Comparison of ENCODE assay signal across 8 cellular contexts in genomic region chr4:141654098-141654497, GRCh38. TPM values are rescaled to one million over a fixed set of nuclear protein-coding genes. Genes with fewer than 3 reads are reported as not detected.
DNase-seq lines count a peak whose midpoint lies in the region; ATAC-seq and TF ChIP-seq lines count a peak whose summit lies in the region.

No MANE protein-coding gene starts in this region.

- TF ChIP-seq CTCF in BE2C (IDR thresholded peaks at IDR 0.05; ENCODE audit: low read depth, low read length): peak; percentile 89
- peak in 4 of 7 experiments; percentile 13 to 30 (median 18) for TF ChIP-seq CTCF in body of pancreas (IDR thresholded peaks at IDR 0.05)
- peak; percentile 48 for TF ChIP-seq CTCF in liver (IDR thresholded peaks at IDR 0.05; ENCODE audit: low read depth, low read length, missing input control)

- peak; percentile 38 for ATAC-seq in body of pancreas
- ATAC-seq in GM21526 (IDR thresholded peaks at IDR 0.05; ENCODE audit: low FRiP score, unreplicated experiment): no peak
- ATAC-seq in GM19452 (IDR thresholded peaks at IDR 0.05; ENCODE audit: unreplicated experiment): no peak

- no peak for TF ChIP-seq POLR2A in body of pancreas (IDR thresholded peaks at IDR 0.05)

- no peak overlapping the region for H3K9ac ChIP-seq in liver (ENCODE audit: low read depth in 1 of 2, low read length in 2 of 2)

- H3K36me3 ChIP-seq in BE2C: no peaks in the 10 kb centered on the region
- H3K36me3 ChIP-seq in body of pancreas (replicated peaks in 1 of 2; ENCODE audit: insufficient read depth in 1 of 2, low read depth in 2 of 2): no peaks in the 10 kb centered on the region
- no peaks in the 10 kb centered on the region for H3K36me3 ChIP-seq in liver (ENCODE audit: control insufficient read depth in 4 of 4, insufficient read depth in 3 of 4, low read depth in 1 of 4, low read length in 3 of 4)

- peaks cover 14% of the 10 kb centered on the region for H3K4me1 ChIP-seq in BE2C
- H3K4me1 ChIP-seq in body of pancreas: peaks cover 7% of the 10 kb centered on the region
- no peaks in the 10 kb centered on the region for H3K4me1 ChIP-seq in liver (ENCODE audit: control insufficient read depth in 4 of 4, insufficient read depth in 4 of 4, low read length in 3 of 4)

- H3K4me3 ChIP-seq in BE2C (ENCODE audit: low read depth, low read length) (no peak overlapping the region), body of pancreas (no peak overlapping the region), liver (ENCODE audit: low read depth in 1 of 3, low read length in 3 of 3) (no peak overlapping the region)

- no peaks in the 10 kb centered on the region for H3K27me3 ChIP-seq in BE2C
- H3K27me3 ChIP-seq in body of pancreas: no peaks in the 10 kb centered on the region
- no peaks in the 10 kb centered on the region for H3K27me3 ChIP-seq in liver (ENCODE audit: control insufficient read depth in 4 of 4, insufficient read depth in 4 of 4, low read length in 3 of 4)

- no peaks in the 10 kb centered on the region for H3K9me3 ChIP-seq in BE2C
- H3K9me3 ChIP-seq in body of pancreas: no peaks in the 10 kb centered on the region
- no peaks in the 10 kb centered on the region for H3K9me3 ChIP-seq in liver (ENCODE audit: control insufficient read depth in 4 of 4, low read length in 3 of 4)

- no peak overlapping the region for H3K27ac ChIP-seq in body of pancreas
- no peak overlapping the region for H3K27ac ChIP-seq in liver (ENCODE audit: low read depth in 1 of 2, low read length in 2 of 2)

- peak; percentile 53 to 80 for TF ChIP-seq RAD21 in liver (IDR thresholded peaks at IDR 0.05)

- DNase-seq in BE2C (peak; percentile 64), HT1080 (ENCODE audit: low read depth) (peak; percentile 75), body of pancreas (peak; percentile 16 to 39 (median 24))
- no peak for DNase-seq in stimulated activated naive CD4-positive, alpha-beta T cell (lab: John Stamatoyannopoulos, UW)
- no peak for DNase-seq in activated CD4-positive, alpha-beta T cell treated with anti-CD3 and anti-CD28 coated beads for 1 hour

- intact Hi-C loops in body of pancreas (cut with DNase I): no loop called here

TF ChIP-seq in liver, 16 proteins besides CTCF, POLR2A, EP300 and RAD21:
- TF ChIP-seq REST (IDR thresholded peaks at IDR 0.05): no peak
- TF ChIP-seq NR2F2 (IDR thresholded peaks at IDR 0.05): peak; percentile 35

RNA-seq across cellular contexts. Expression of gene IL15, which starts 17.7 kb away (rescaled TPM):
- 1.9 TPM for polyA plus RNA-seq in BE2C (2012; ENCODE audit: insufficient read depth, insufficient read length, low read depth)
- total RNA-seq in HT1080 (2014; rRNA removed; shearing (Covaris generic)): 2.8 and 3.4 TPM in 2 replicates
- 4.6 and 6.4 TPM in 2 replicates for polyA plus RNA-seq in HT1080 (2015; cell fraction: cytosol; rRNA removed)
- 3.2 and 3.3 TPM in 2 replicates for polyA plus RNA-seq in HT1080 (2015; cell fraction: nucleus; rRNA removed)
- 1 to 10 TPM in 1 of 2 donors, under 1 TPM in 1; 0.66 to 2.1 TPM for total RNA-seq in body of pancreas
- total RNA-seq in liver: 1 to 10 TPM in 1 of 2 donors, under 1 TPM in 1; 0.93 to 2.0 TPM
- polyA plus RNA-seq in liver: 1 to 10 TPM; 1.0 to 2.0 TPM

Comparison
In these comparisons a context has a peak if more than half of its experiments do, and no peak if none do; other contexts are left out.
1. DNase-seq: peak in BE2C (single experiment), HT1080 (single experiment) and body of pancreas (4 of 4); none in stimulated activated naive CD4-positive, alpha-beta T cell (0 of 6) and activated CD4-positive, alpha-beta T cell treated with anti-CD3 and anti-CD28 coated beads for 1 hour (single experiment).
2. CTCF ChIP-seq: peak in every context shown above with its lines; median percentile 89 in BE2C; 48 in liver; 18 in body of pancreas.